ENCODE assay signal across 1 cellular context in the genomic region with DNA sequence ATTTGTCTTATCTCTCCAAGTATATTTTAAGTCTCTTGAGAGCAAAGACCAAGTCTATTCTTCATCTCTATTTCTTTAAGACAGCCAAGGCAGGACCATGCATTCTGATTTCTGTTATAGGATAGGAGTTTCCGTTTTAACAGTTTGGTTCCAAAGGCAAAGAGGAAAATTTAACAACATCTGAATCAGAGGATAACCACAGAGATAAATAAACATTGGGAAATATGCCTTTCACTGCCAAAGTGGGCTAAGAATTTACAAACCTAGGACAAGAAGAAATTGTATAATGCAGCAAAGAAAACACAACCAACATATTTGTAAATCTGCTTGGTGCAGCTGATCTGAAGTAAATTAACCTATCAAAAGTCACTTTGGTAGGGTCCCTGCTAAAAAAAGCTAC.
A peak's percentile ranks its signal among the peaks of the same experiment; 100 is the strongest.
TF ChIP-seq lines count a peak whose summit lies in the region.

No MANE protein-coding gene starts in this region.

TF ChIP-seq in liver, 16 proteins besides CTCF, POLR2A, EP300 and RAD21 (continued from another document):
- TF ChIP-seq, protein P1, sequence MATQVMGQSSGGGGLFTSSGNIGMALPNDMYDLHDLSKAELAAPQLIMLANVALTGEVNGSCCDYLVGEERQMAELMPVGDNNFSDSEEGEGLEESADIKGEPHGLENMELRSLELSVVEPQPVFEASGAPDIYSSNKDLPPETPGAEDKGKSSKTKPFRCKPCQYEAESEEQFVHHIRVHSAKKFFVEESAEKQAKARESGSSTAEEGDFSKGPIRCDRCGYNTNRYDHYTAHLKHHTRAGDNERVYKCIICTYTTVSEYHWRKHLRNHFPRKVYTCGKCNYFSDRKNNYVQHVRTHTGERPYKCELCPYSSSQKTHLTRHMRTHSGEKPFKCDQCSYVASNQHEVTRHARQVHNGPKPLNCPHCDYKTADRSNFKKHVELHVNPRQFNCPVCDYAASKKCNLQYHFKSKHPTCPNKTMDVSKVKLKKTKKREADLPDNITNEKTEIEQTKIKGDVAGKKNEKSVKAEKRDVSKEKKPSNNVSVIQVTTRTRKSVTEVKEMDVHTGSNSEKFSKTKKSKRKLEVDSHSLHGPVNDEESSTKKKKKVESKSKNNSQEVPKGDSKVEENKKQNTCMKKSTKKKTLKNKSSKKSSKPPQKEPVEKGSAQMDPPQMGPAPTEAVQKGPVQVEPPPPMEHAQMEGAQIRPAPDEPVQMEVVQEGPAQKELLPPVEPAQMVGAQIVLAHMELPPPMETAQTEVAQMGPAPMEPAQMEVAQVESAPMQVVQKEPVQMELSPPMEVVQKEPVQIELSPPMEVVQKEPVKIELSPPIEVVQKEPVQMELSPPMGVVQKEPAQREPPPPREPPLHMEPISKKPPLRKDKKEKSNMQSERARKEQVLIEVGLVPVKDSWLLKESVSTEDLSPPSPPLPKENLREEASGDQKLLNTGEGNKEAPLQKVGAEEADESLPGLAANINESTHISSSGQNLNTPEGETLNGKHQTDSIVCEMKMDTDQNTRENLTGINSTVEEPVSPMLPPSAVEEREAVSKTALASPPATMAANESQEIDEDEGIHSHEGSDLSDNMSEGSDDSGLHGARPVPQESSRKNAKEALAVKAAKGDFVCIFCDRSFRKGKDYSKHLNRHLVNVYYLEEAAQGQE (IDR thresholded peaks at IDR 0.05), result peak; percentile 38
TF ChIP-seq in liver: peak in this region for 12.
